Comparison of ENCODE assay signal across 18 cellular contexts in genomic region chr3:186937017-186937875, GRCh38. TPM values are rescaled to one million over a fixed set of nuclear protein-coding genes. Genes with fewer than 3 reads are reported as not detected.
DNase-seq lines count a peak whose midpoint lies in the region; ATAC-seq and TF ChIP-seq lines count a peak whose summit lies in the region.
"Had no signal": no experiment of that assay in that cellular context is flagged by ENCODE, and none has a peak within 500 bp of the region (broad histone marks: within the 10 kb centered on the region; RNA-seq: fewer than 3 reads in every experiment).

No MANE protein-coding gene starts in this region.

- H3K27ac Mint-ChIP-seq in stimulated activated naive CD8-positive, alpha-beta T cell treated with anti-CD3 and anti-CD28 coated beads, Interleukin-15, Interleukin-2, amounts not matched to agents 100 ng/mL and 50 ng/mL, for 24 hours: peak overlapping the region; percentile 26
- no peak overlapping the region for H3K27ac Mint-ChIP-seq in stimulated activated naive CD8-positive, alpha-beta T cell treated with anti-CD3 and anti-CD28 coated beads, Interleukin-15, amount 100 ng/mL, for 72 hours
- H3K27ac Mint-ChIP-seq in T-helper 17 cell (peak overlapping the region; percentile 87), memory B cell (peak overlapping the region; percentile 31)

- no peaks in the 10 kb centered on the region for H3K27me3 ChIP-seq in body of pancreas
- H3K27me3 ChIP-seq: suprapubic skin, uterus had no signal

- no peak for TF ChIP-seq POLR2A in body of pancreas (IDR thresholded peaks at IDR 0.05)

- no peaks in the 10 kb centered on the region for H3K27me3 Mint-ChIP-seq in stimulated activated naive CD8-positive, alpha-beta T cell treated with anti-CD3 and anti-CD28 coated beads, Interleukin-15, Interleukin-2, amounts not matched to agents 100 ng/mL and 50 ng/mL, for 24 hours
- H3K27me3 Mint-ChIP-seq in stimulated activated naive CD8-positive, alpha-beta T cell treated with anti-CD3 and anti-CD28 coated beads, Interleukin-15, amount 100 ng/mL, for 72 hours: no peaks in the 10 kb centered on the region
- H3K27me3 Mint-ChIP-seq in T-helper 17 cell (no peaks in the 10 kb centered on the region), memory B cell (no peaks in the 10 kb centered on the region)

- intact Hi-C loops in body of pancreas (cut with DNase I): no loop called here

- no peaks in the 10 kb centered on the region for H3K36me3 ChIP-seq in body of pancreas (replicated peaks in 1 of 2; ENCODE audit: insufficient read depth in 1 of 2, low read depth in 2 of 2)
- H3K36me3 ChIP-seq: suprapubic skin, uterus had no signal

- H3K4me1 Mint-ChIP-seq in stimulated activated naive CD8-positive, alpha-beta T cell treated with anti-CD3 and anti-CD28 coated beads, Interleukin-15, Interleukin-2, amounts not matched to agents 100 ng/mL and 50 ng/mL, for 24 hours (ENCODE audit: low read depth): peaks cover 46% of the 10 kb centered on the region
- H3K4me1 Mint-ChIP-seq in stimulated activated naive CD8-positive, alpha-beta T cell treated with anti-CD3 and anti-CD28 coated beads, Interleukin-15, amount 100 ng/mL, for 72 hours: peaks cover 62% of the 10 kb centered on the region
- peaks cover 46% of the 10 kb centered on the region for H3K4me1 Mint-ChIP-seq in T-helper 17 cell
- peaks cover 55% of the 10 kb centered on the region for H3K4me1 Mint-ChIP-seq in memory B cell

- no peak for ATAC-seq in stimulated activated naive CD8-positive, alpha-beta T cell treated with anti-CD3 and anti-CD28 coated beads, Interleukin-15, amount 100 ng/mL, for 72 hours
- ATAC-seq in T-helper 17 cell (no peak), memory B cell (ENCODE audit: low read depth) (no peak), body of pancreas (no peak), HG02623 (IDR thresholded peaks at IDR 0.05; ENCODE audit: unreplicated experiment) (no peak), HG02759 (IDR thresholded peaks at IDR 0.05; ENCODE audit: unreplicated experiment) (no peak)
- ATAC-seq: left cardiac atrium had no signal

- DNase-seq in stimulated activated naive CD8-positive, alpha-beta T cell treated with anti-CD3 and anti-CD28 coated beads, Interleukin-15, amount 100 ng/mL, for 72 hours: no peak
- DNase-seq in T-helper 17 cell (no peak), memory B cell (ENCODE audit: low spot score in 2 of 2) (no peak), body of pancreas (no peak)
- DNase-seq: activated CD4-positive, alpha-beta T cell treated with anti-CD3 and anti-CD28 coated beads for 4 hours; DMS79; left cardiac atrium; NCI-H146; NCI-H69; posterior cingulate gyrus; SW 1271; uterus had no signal

- H3K27ac ChIP-seq in body of pancreas: no peak overlapping the region
- H3K27ac ChIP-seq: suprapubic skin, uterus had no signal

- no peak overlapping the region for H3K4me3 Mint-ChIP-seq in stimulated activated naive CD8-positive, alpha-beta T cell treated with anti-CD3 and anti-CD28 coated beads, Interleukin-15, Interleukin-2, amounts not matched to agents 100 ng/mL and 50 ng/mL, for 24 hours
- no peak overlapping the region for H3K4me3 Mint-ChIP-seq in stimulated activated naive CD8-positive, alpha-beta T cell treated with anti-CD3 and anti-CD28 coated beads, Interleukin-15, amount 100 ng/mL, for 72 hours
- H3K4me3 Mint-ChIP-seq in T-helper 17 cell (no peak overlapping the region), memory B cell (no peak overlapping the region)
- H3K4me3 Mint-ChIP-seq: neural crest cell had no signal

- WGBS in body of pancreas, 2 donors: 69 to 80% methylated on average over 10 of the region's 10 CpGs

- TF ChIP-seq CTCF in body of pancreas (IDR thresholded peaks at IDR 0.05): no peak

- no peaks in the 10 kb centered on the region for H3K9me3 ChIP-seq in T-helper 17 cell (ENCODE audit: control insufficient read depth, low read length, poor library complexity, severe bottlenecking)
- no peaks in the 10 kb centered on the region for H3K9me3 ChIP-seq in body of pancreas
- H3K9me3 ChIP-seq: HAP-1, suprapubic skin, uterus had no signal

- H3K4me1 ChIP-seq in body of pancreas: peaks cover 20% of the 10 kb centered on the region
- H3K4me1 ChIP-seq: uterus had no signal

- no peaks in the 10 kb centered on the region for H3K9me3 Mint-ChIP-seq in stimulated activated naive CD8-positive, alpha-beta T cell treated with anti-CD3 and anti-CD28 coated beads, Interleukin-15, Interleukin-2, amounts not matched to agents 100 ng/mL and 50 ng/mL, for 24 hours
- no peaks in the 10 kb centered on the region for H3K9me3 Mint-ChIP-seq in stimulated activated naive CD8-positive, alpha-beta T cell treated with anti-CD3 and anti-CD28 coated beads, Interleukin-15, amount 100 ng/mL, for 72 hours
- no peaks in the 10 kb centered on the region for H3K9me3 Mint-ChIP-seq in memory B cell

- H3K36me3 Mint-ChIP-seq in stimulated activated naive CD8-positive, alpha-beta T cell treated with anti-CD3 and anti-CD28 coated beads, Interleukin-15, Interleukin-2, amounts not matched to agents 100 ng/mL and 50 ng/mL, for 24 hours (ENCODE audit: low read depth): peaks cover 55% of the 10 kb centered on the region
- peaks cover 2% of the 10 kb centered on the region for H3K36me3 Mint-ChIP-seq in T-helper 17 cell (ENCODE audit: low read depth)
- H3K36me3 Mint-ChIP-seq in memory B cell: peaks cover 32% of the 10 kb centered on the region

- no peak overlapping the region for H3K4me3 ChIP-seq in body of pancreas
- H3K4me3 ChIP-seq: HAP-1, suprapubic skin, uterus had no signal

RNA-seq across cellular contexts. Expression of gene ST6GAL1, which starts 6.9 kb away (rescaled TPM):
- total RNA-seq in T-helper 17 cell (100 to 1,000 TPM; 109 to 134 TPM), body of pancreas (10 to 100 TPM; 10.2 to 12.2 TPM)

Comparison
In these comparisons a context has a peak if more than half of its experiments do, and no peak if none do; other contexts are left out.
1. H3K27ac Mint-ChIP-seq: peak in stimulated activated naive CD8-positive, alpha-beta T cell treated with anti-CD3 and anti-CD28 coated beads, Interleukin-15, Interleukin-2, amounts not matched to agents 100 ng/mL and 50 ng/mL, for 24 hours (single experiment), T-helper 17 cell (single experiment) and memory B cell (single experiment); none in stimulated activated naive CD8-positive, alpha-beta T cell treated with anti-CD3 and anti-CD28 coated beads, Interleukin-15, amount 100 ng/mL, for 72 hours (0 of 2).
2. RNA of gene ST6GAL1, which starts 6.9 kb away (total RNA-seq): 109 to 134 TPM in T-helper 17 cell; 10.2 to 12.2 TPM in body of pancreas; every median in the first group is over 4 times any median in the second.